ENCODE assay signal across 1 cellular context in genomic region chr12:51819851-51820720, GRCh38.
A peak's percentile ranks its signal among the peaks of the same experiment; 100 is the strongest.
TF ChIP-seq lines count a peak whose summit lies in the region.

No MANE protein-coding gene starts in this region.

TF ChIP-seq in H1, 55 proteins besides CTCF, POLR2A, EP300 and RAD21 (continued from another document):
- TF ChIP-seq, protein P1, sequence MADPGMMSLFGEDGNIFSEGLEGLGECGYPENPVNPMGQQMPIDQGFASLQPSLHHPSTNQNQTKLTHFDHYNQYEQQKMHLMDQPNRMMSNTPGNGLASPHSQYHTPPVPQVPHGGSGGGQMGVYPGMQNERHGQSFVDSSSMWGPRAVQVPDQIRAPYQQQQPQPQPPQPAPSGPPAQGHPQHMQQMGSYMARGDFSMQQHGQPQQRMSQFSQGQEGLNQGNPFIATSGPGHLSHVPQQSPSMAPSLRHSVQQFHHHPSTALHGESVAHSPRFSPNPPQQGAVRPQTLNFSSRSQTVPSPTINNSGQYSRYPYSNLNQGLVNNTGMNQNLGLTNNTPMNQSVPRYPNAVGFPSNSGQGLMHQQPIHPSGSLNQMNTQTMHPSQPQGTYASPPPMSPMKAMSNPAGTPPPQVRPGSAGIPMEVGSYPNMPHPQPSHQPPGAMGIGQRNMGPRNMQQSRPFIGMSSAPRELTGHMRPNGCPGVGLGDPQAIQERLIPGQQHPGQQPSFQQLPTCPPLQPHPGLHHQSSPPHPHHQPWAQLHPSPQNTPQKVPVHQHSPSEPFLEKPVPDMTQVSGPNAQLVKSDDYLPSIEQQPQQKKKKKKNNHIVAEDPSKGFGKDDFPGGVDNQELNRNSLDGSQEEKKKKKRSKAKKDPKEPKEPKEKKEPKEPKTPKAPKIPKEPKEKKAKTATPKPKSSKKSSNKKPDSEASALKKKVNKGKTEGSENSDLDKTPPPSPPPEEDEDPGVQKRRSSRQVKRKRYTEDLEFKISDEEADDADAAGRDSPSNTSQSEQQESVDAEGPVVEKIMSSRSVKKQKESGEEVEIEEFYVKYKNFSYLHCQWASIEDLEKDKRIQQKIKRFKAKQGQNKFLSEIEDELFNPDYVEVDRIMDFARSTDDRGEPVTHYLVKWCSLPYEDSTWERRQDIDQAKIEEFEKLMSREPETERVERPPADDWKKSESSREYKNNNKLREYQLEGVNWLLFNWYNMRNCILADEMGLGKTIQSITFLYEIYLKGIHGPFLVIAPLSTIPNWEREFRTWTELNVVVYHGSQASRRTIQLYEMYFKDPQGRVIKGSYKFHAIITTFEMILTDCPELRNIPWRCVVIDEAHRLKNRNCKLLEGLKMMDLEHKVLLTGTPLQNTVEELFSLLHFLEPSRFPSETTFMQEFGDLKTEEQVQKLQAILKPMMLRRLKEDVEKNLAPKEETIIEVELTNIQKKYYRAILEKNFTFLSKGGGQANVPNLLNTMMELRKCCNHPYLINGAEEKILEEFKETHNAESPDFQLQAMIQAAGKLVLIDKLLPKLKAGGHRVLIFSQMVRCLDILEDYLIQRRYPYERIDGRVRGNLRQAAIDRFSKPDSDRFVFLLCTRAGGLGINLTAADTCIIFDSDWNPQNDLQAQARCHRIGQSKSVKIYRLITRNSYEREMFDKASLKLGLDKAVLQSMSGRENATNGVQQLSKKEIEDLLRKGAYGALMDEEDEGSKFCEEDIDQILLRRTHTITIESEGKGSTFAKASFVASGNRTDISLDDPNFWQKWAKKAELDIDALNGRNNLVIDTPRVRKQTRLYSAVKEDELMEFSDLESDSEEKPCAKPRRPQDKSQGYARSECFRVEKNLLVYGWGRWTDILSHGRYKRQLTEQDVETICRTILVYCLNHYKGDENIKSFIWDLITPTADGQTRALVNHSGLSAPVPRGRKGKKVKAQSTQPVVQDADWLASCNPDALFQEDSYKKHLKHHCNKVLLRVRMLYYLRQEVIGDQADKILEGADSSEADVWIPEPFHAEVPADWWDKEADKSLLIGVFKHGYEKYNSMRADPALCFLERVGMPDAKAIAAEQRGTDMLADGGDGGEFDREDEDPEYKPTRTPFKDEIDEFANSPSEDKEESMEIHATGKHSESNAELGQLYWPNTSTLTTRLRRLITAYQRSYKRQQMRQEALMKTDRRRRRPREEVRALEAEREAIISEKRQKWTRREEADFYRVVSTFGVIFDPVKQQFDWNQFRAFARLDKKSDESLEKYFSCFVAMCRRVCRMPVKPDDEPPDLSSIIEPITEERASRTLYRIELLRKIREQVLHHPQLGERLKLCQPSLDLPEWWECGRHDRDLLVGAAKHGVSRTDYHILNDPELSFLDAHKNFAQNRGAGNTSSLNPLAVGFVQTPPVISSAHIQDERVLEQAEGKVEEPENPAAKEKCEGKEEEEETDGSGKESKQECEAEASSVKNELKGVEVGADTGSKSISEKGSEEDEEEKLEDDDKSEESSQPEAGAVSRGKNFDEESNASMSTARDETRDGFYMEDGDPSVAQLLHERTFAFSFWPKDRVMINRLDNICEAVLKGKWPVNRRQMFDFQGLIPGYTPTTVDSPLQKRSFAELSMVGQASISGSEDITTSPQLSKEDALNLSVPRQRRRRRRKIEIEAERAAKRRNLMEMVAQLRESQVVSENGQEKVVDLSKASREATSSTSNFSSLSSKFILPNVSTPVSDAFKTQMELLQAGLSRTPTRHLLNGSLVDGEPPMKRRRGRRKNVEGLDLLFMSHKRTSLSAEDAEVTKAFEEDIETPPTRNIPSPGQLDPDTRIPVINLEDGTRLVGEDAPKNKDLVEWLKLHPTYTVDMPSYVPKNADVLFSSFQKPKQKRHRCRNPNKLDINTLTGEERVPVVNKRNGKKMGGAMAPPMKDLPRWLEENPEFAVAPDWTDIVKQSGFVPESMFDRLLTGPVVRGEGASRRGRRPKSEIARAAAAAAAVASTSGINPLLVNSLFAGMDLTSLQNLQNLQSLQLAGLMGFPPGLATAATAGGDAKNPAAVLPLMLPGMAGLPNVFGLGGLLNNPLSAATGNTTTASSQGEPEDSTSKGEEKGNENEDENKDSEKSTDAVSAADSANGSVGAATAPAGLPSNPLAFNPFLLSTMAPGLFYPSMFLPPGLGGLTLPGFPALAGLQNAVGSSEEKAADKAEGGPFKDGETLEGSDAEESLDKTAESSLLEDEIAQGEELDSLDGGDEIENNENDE (IDR thresholded peaks at IDR 0.05; ENCODE audit: insufficient replicate concordance, low read length), result no peak
- no peak for TF ChIP-seq HDAC6 (IDR thresholded peaks at IDR 0.05; ENCODE audit: low read depth, low read length)
- TF ChIP-seq POLR2AphosphoS5 (IDR thresholded peaks at IDR 0.05; ENCODE audit: low read depth, low read length), result no peak
- no peak for TF ChIP-seq GABPA (IDR thresholded peaks at IDR 0.05; ENCODE audit: borderline replicate concordance, insufficient read depth, low read length)
- TF ChIP-seq SIN3A (conservative IDR thresholded peaks at IDR 0.05 in 1 of 2, IDR thresholded peaks at IDR 0.05 in 1 of 2; ENCODE audit: low read depth in 1 of 2, low read length in 2 of 2), result no peak
- TF ChIP-seq CHD1 (IDR thresholded peaks at IDR 0.05; ENCODE audit: low read depth, low read length), result no peak
- 0 out of 2 replicates have a peak, but pooled peaks have one; percentile 26 for TF ChIP-seq YY1 (IDR thresholded peaks at IDR 0.05; ENCODE audit: low read depth, low read length)
- no peak for TF ChIP-seq ZNF274 (IDR thresholded peaks at IDR 0.05; ENCODE audit: borderline replicate concordance, extremely low read depth, low read length)
